Comparison of ENCODE assay signal across 20 cellular contexts in genomic region chr17:79864617-79865250, GRCh38. TPM values are rescaled to one million over a fixed set of nuclear protein-coding genes. Genes with fewer than 3 reads are reported as not detected.
A peak's percentile ranks its signal among the peaks of the same experiment; 100 is the strongest.
DNase-seq lines count a peak whose midpoint lies in the region; ATAC-seq, FAIRE-seq and TF ChIP-seq lines count a peak whose summit lies in the region.
"Had no signal": no experiment of that assay in that cellular context is flagged by ENCODE, and none has a peak within 500 bp of the region (broad histone marks: within the 10 kb centered on the region; RNA-seq: fewer than 3 reads in every experiment).

No MANE protein-coding gene starts in this region.

- H3K27me3 ChIP-seq in Caco-2 (replicated peaks; ENCODE audit: control insufficient read depth, insufficient read depth, low read length) (no peaks in the 10 kb centered on the region), H1 (replicated peaks in 1 of 4; ENCODE audit: control insufficient read depth in 3 of 4, extremely low read depth in 1 of 4, insufficient read depth in 3 of 4, low read length in 3 of 4) (no peaks in the 10 kb centered on the region; a peak in 2 of 7 replicates), neural progenitor cell (no peaks in the 10 kb centered on the region)

- H3K4me3 Mint-ChIP-seq in Caco-2 (ENCODE audit: unreplicated experiment) (no peak overlapping the region), neural progenitor cell (no peak overlapping the region)
- H3K4me3 Mint-ChIP-seq: CD4-positive, alpha-beta T cell; HFFc6 had no signal

- H3K9me3 Mint-ChIP-seq in Caco-2 (ENCODE audit: unreplicated experiment): no peaks in the 10 kb centered on the region
- H3K9me3 Mint-ChIP-seq in neural progenitor cell: no peaks in the 10 kb centered on the region
- H3K9me3 Mint-ChIP-seq: CD4-positive, alpha-beta T cell; HFFc6 had no signal

- no peak overlapping the region for H3K56ac ChIP-seq in H1 (replicated peaks; ENCODE audit: insufficient read length, low read depth, low read length)

- H3K9me3 ChIP-seq in Caco-2: no peaks in the 10 kb centered on the region
- no peaks in the 10 kb centered on the region for H3K9me3 ChIP-seq in H1 (ENCODE audit: insufficient read depth in 2 of 2, low read depth in 1 of 2, low read length in 1 of 2)
- H3K9me3 ChIP-seq in neural progenitor cell (ENCODE audit: low read depth): no peaks in the 10 kb centered on the region

- H3K9ac ChIP-seq in H1 (replicated peaks in 1 of 4; ENCODE audit: extremely low read depth in 1 of 4, low read depth in 3 of 4, low read length in 3 of 4): no peak overlapping the region
- H3K9ac ChIP-seq in neural progenitor cell: no peak overlapping the region

- H2BK15ac ChIP-seq in H1 (ENCODE audit: low read length): peak overlapping the region; percentile 25; the same call in 1 of the 2 replicates

- H3K79me1 ChIP-seq in H1 (ENCODE audit: low read depth, low read length): no peaks in the 10 kb centered on the region

- no peak overlapping the region for H3K14ac ChIP-seq in H1 (ENCODE audit: insufficient read length)

- peak overlapping the region; percentile 51 for H3K27ac Mint-ChIP-seq in Caco-2 (ENCODE audit: unreplicated experiment)
- peak overlapping the region; percentile 29 for H3K27ac Mint-ChIP-seq in neural progenitor cell
- H3K27ac Mint-ChIP-seq: CD4-positive, alpha-beta T cell; HFFc6 had no signal

- H2BK5ac ChIP-seq in H1 (ENCODE audit: low read depth, low read length): no peak overlapping the region

- DNase-seq in Caco-2 (no peak), GM12892 (ENCODE audit: insufficient read length) (no peak), H1 (ENCODE audit: low read depth in 1 of 2, low spot score in 2 of 2) (no peak), neural progenitor cell (ENCODE audit: low spot score) (no peak), NCI-H146 (lab: John Stamatoyannopoulos, UW) (no peak)
- DNase-seq in NK-92 treated with Interleukin-12 subunit alpha and Interleukin-12 subunit beta, amount 100 ng/mL, for 24 hours (lab: John Stamatoyannopoulos, UW): no peak
- DNase-seq: CD4-positive, alpha-beta T cell; COR-L47; DMS 273 treated with DMSO at 0.1 percent for 48 hours; HFFc6; KBM-7; NCI-H1092; NCI-H1436; NCI-H1930; NCI-H524; NCI-H774; SW 1271 had no signal

- H2BK12ac ChIP-seq in H1 (ENCODE audit: low read depth, low read length): no peak overlapping the region

- H4K20me1 ChIP-seq in H1 (replicated peaks in 1 of 2; ENCODE audit: control insufficient read depth in 1 of 2, insufficient read depth in 2 of 2, low read length in 2 of 2): no peaks in the 10 kb centered on the region
- no peaks in the 10 kb centered on the region for H4K20me1 ChIP-seq in neural progenitor cell (ENCODE audit: low read depth)

- H3K27me3 Mint-ChIP-seq in Caco-2 (ENCODE audit: insufficient read depth, unreplicated experiment) (no peaks in the 10 kb centered on the region), neural progenitor cell (ENCODE audit: insufficient read depth, low read depth) (peaks cover 11% of the 10 kb centered on the region)

- intact Hi-C loops in Caco-2 (cut with micrococcal nuclease; ENCODE audit: unreplicated experiment): no loop called here

- CTCF ChIA-PET in Caco-2 (lab: Charles Lee): no interaction called here
- CTCF ChIA-PET in H1 (lab: Charles Lee; ENCODE audit: partially characterized antibody): interaction anchor here (0.7 to 3.1 kb wide), 13 partner anchors 9 to 219 kb away, joined by 3 to 11 read pairs (median 3); no protein-coding TSS in a partner anchor

- TF ChIP-seq CTCF in Caco-2 (IDR thresholded peaks at IDR 0.05; ENCODE audit: insufficient read depth in 1 of 2, low read depth in 1 of 2, low read length in 1 of 2, severe bottlenecking in 1 of 2, unreplicated experiment in 1 of 2) (no peak), H1 (IDR thresholded peaks at IDR 0.05; ENCODE audit: control extremely low read depth in 1 of 3, insufficient read depth in 1 of 3, low read depth in 1 of 3, low read length in 3 of 3) (no peak), neural progenitor cell (IDR thresholded peaks at IDR 0.05) (no peak)

- H3K36me3 ChIP-seq in Caco-2 (ENCODE audit: control insufficient read depth, insufficient read depth, low read length): no peaks in the 10 kb centered on the region
- H3K36me3 ChIP-seq in H1 (ENCODE audit: control insufficient read depth in 2 of 4, insufficient read depth in 4 of 4, low read length in 3 of 4): no peaks in the 10 kb centered on the region
- no peaks in the 10 kb centered on the region for H3K36me3 ChIP-seq in neural progenitor cell

- no peak overlapping the region for H2BK20ac ChIP-seq in H1 (ENCODE audit: low read length)

- no peak overlapping the region for H2AK5ac ChIP-seq in H1 (ENCODE audit: low read depth, low read length)

- H3K27ac ChIP-seq in H1 (ENCODE audit: low read depth, low read length) (no peak overlapping the region), neural progenitor cell (no peak overlapping the region)

- peaks cover 2% of the 10 kb centered on the region; the same call in 1 of the 2 replicates for H3K23me2 ChIP-seq in H1 (ENCODE audit: low read depth, low read length)

- no peak overlapping the region for H3K4me3 ChIP-seq in Caco-2 (ENCODE audit: low read depth, low read length)
- H3K4me3 ChIP-seq in H1 (ENCODE audit: extremely low read depth in 1 of 4, insufficient read depth in 2 of 4, low read depth in 3 of 4, low read length in 4 of 4): no peak overlapping the region
- no peak overlapping the region for H3K4me3 ChIP-seq in neural progenitor cell

- POLR2A ChIA-PET in Caco-2 (lab: Charles Lee) (no interaction called here), H1 (lab: Charles Lee; ENCODE audit: partially characterized antibody) (interaction anchor here (1.0 kb wide), 1 partner anchor 25 kb away, joined by 4 read pairs; the partner anchor contains the start of gene CBX4)

- TF ChIP-seq EP300 in H1 (IDR thresholded peaks at IDR 0.05; ENCODE audit: borderline replicate concordance in 1 of 2, low read depth in 2 of 2, low read length in 2 of 2): no peak

- no peak overlapping the region for H3K23ac ChIP-seq in H1 (ENCODE audit: insufficient read length)

- no peaks in the 10 kb centered on the region for H3K79me2 ChIP-seq in H1 (ENCODE audit: control insufficient read depth in 1 of 2, insufficient read depth in 2 of 2, low read length in 2 of 2)
- no peaks in the 10 kb centered on the region for H3K79me2 ChIP-seq in neural progenitor cell (ENCODE audit: low read depth)

- H3K4me1 ChIP-seq in Caco-2 (peaks cover 9% of the 10 kb centered on the region), H1 (replicated peaks in 1 of 4; ENCODE audit: control insufficient read depth in 3 of 4, insufficient read depth in 4 of 4, low read length in 3 of 4) (peaks cover 0 to 13% (median 8%) of the 10 kb centered on the region in 4 experiments; a peak in 6 of 7 replicates), neural progenitor cell (peaks cover 25% of the 10 kb centered on the region)

- H4K5ac ChIP-seq in H1 (ENCODE audit: insufficient read length, low read depth, low read length): no peak overlapping the region

- H3K4me1 Mint-ChIP-seq in Caco-2 (ENCODE audit: low read depth, unreplicated experiment) (peaks cover 19% of the 10 kb centered on the region), neural progenitor cell (peaks cover 52% of the 10 kb centered on the region)

- H2BK120ac ChIP-seq in H1 (replicated peaks; ENCODE audit: low read depth, low read length): no peak overlapping the region

- peaks cover 10% of the 10 kb centered on the region for H3F3A ChIP-seq in neural progenitor cell (ENCODE audit: low read depth)

- no peak for TF ChIP-seq RAD21 in H1 (IDR thresholded peaks at IDR 0.05 in 1 of 2, conservative IDR thresholded peaks at IDR 0.05 in 1 of 2; ENCODE audit: low read depth in 2 of 2, low read length in 2 of 2)

- no TSS peak for BruUV-seq in Caco-2 (replicated peaks; lab: Mats Ljungman, UMichigan)

- TF ChIP-seq POLR2A in GM12892 (IDR thresholded peaks at IDR 0.05; ENCODE audit: low read depth, low read length) (no peak), H1 (IDR thresholded peaks at IDR 0.05; ENCODE audit: control extremely low read depth in 1 of 2, low read depth in 2 of 2, low read length in 2 of 2) (no peak)

- H2AFZ ChIP-seq in H1 (ENCODE audit: low read length): no peak overlapping the region
- H2AFZ ChIP-seq in neural progenitor cell (replicated peaks): no peak overlapping the region

- no peak overlapping the region for H3K18ac ChIP-seq in H1 (ENCODE audit: extremely low read depth, low read length)

- H4K91ac ChIP-seq in H1 (replicated peaks; ENCODE audit: insufficient read length, low read length): no peak overlapping the region

- no peak for ATAC-seq in GM18511 (IDR thresholded peaks at IDR 0.05; ENCODE audit: unreplicated experiment)

- FAIRE-seq in GM12892 (lab: Jason Lieb, UNC) (peak; percentile 14), H1 (lab: Jason Lieb, UNC) (no peak)
- FAIRE-seq: GM12891, H54 had no signal

- H3K4me2 ChIP-seq in H1 (ENCODE audit: insufficient read depth in 1 of 2, low read depth in 2 of 2, low read length in 2 of 2): no peak overlapping the region
- no peak overlapping the region for H3K4me2 ChIP-seq in neural progenitor cell

- H3K36me3 Mint-ChIP-seq in Caco-2 (ENCODE audit: insufficient read depth, unreplicated experiment) (no peaks in the 10 kb centered on the region), neural progenitor cell (no peaks in the 10 kb centered on the region)

- WGBS in H1 (ENCODE audit: extremely low coverage in 1 of 2, insufficient coverage in 1 of 2, insufficient read length in 1 of 2, insufficient replicate concordance in 2 of 2, low coverage in 1 of 2, low lambda C conversion rate in 2 of 2, missing lambda C conversion rate in 1 of 2), 2 experiments: 92% methylated on average over 19 of the region's 20 CpGs; no CpG with 5 or more reads in 1 of the 2 experiments

- no peak overlapping the region for H3K4ac ChIP-seq in H1 (replicated peaks; ENCODE audit: insufficient read length, low read depth, low read length)

- H4K8ac ChIP-seq in H1 (ENCODE audit: extremely low read depth, insufficient read depth, low read length): no peak overlapping the region

RNA-seq across cellular contexts. Expression of gene CBX4, which starts 25.5 kb away (rescaled TPM):
- total RNA-seq in Caco-2 (2022) (90.8 and 114 TPM in 2 replicates), neural progenitor cell (ENCODE audit: low replicate concordance) (2.7 and 5.6 TPM in 2 replicates)
- polyA plus RNA-seq in GM12892 (2012; ENCODE audit: missing spikeins): 4.1 TPM
- total RNA-seq in H1 (2021; fragmentation: NEBNext Ultra II Directional; extraction: Animal tissue kit (Norgen Biotek cat#: 25700)): 3.2 and 4.0 TPM in 2 replicates
- 1.8 and 3.6 TPM in 2 replicates for polyA plus RNA-seq in H1 (2011; rRNA removed)
- 3.5 TPM for polyA plus RNA-seq in H1 (2011; cell fraction: cytosol; rRNA removed)
- polyA plus RNA-seq in H1 (2011; cell fraction: nucleus; rRNA removed): 5.3 TPM
- 0.79 to 2.9 TPM (median 2.4 TPM) in 4 replicates for polyA plus RNA-seq in H1 (2012, experiment 1 of 2)
- 1.8 TPM for polyA plus RNA-seq in H1 (2012, experiment 2 of 2)
- polyA plus RNA-seq in H1 (2013, experiment 1 of 2): 2.0 TPM
- polyA plus RNA-seq in H1 (2013, experiment 2 of 2): 1.9 TPM
- 1.9 and 3.6 TPM in 2 replicates for polyA minus RNA-seq in H1 (2011; rRNA and poly(A)+ RNA removed)
- polyA minus RNA-seq in H1 (2011; cell fraction: cytosol; rRNA and poly(A)+ RNA removed): 13.8 TPM
- polyA minus RNA-seq in H1 (2011; cell fraction: nucleus; rRNA and poly(A)+ RNA removed): 6.5 TPM

Comparison
In these comparisons a context has a peak if more than half of its experiments do, and no peak if none do; other contexts are left out.
1. RNA of gene CBX4, which starts 25.5 kb away (total RNA-seq): 90.8 to 114 TPM in Caco-2; 3.2 to 4.0 TPM in H1 and 2.7 to 5.6 TPM in neural progenitor cell; every median in the first group is over 10 times any median in the second.